In the genomic region with DNA sequence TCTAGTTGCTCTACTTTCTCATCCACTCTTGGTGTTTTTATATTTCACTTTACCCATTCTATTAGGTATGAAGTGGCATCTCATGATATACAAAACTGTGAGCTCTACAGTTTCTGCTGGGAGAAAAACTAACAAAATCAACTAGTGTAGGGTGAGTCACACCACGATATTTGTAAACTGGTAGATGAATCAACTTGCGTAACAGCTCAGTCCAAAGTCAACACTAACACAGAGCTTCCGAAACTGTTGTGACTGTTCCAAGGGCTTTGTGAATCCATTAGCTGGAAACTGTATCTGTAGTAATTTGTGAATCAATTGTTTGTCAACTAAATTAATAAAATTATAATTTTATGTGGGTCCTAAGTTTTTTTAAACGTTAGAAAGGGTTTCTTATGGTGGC, we compare ENCODE assay signal across 14 cellular contexts.
DNase-seq lines count a peak whose midpoint lies in the region; ATAC-seq, FAIRE-seq and TF ChIP-seq lines count a peak whose summit lies in the region.
"Had no signal": no experiment of that assay in that cellular context is flagged by ENCODE, and none has a peak within 500 bp of the region (broad histone marks: within the 10 kb centered on the region; RNA-seq: fewer than 3 reads in every experiment).

No MANE protein-coding gene starts in this region.

- DNase-seq in A172 (ENCODE audit: low spot score) (peak; percentile 66), HFFc6 (peak; percentile 81), astrocyte (ENCODE audit: low read depth) (peak; percentile 79), foreskin keratinocyte (peak; percentile 46 to 64), 8988T (no peak)
- no peak for DNase-seq in stimulated activated CD4-positive, alpha-beta T cell treated with anti-CD3 and anti-CD28 coated beads, Interleukin-4, amount 100 ng/mL, for 1 hour
- DNase-seq: anterior cingulate cortex, GF-D8, NCI-H1105, T-helper 9 cell had no signal

- no peak overlapping the region for H3K27ac Mint-ChIP-seq in HFFc6
- H3K27ac Mint-ChIP-seq in astrocyte (ENCODE audit: unreplicated experiment): no peak overlapping the region
- H3K27ac Mint-ChIP-seq: memory B cell, progenitor cell of endocrine pancreas had no signal

- no peak overlapping the region for H3K4me3 Mint-ChIP-seq in HFFc6
- no peak overlapping the region for H3K4me3 Mint-ChIP-seq in astrocyte (ENCODE audit: unreplicated experiment)
- H3K4me3 Mint-ChIP-seq: memory B cell had no signal

- H3K36me3 Mint-ChIP-seq in HFFc6 (ENCODE audit: low read depth) (no peaks in the 10 kb centered on the region), astrocyte (ENCODE audit: low read depth, unreplicated experiment) (peaks cover 2% of the 10 kb centered on the region)
- H3K36me3 Mint-ChIP-seq: memory B cell had no signal

- H3K4me1 ChIP-seq in astrocyte (ENCODE audit: insufficient read depth, low read length) (no peaks in the 10 kb centered on the region), foreskin keratinocyte (no peaks in the 10 kb centered on the region)

- H3K27me3 Mint-ChIP-seq in HFFc6 (ENCODE audit: insufficient read depth) (peaks cover 13% of the 10 kb centered on the region), astrocyte (ENCODE audit: low read depth, unreplicated experiment) (no peaks in the 10 kb centered on the region)

- no peak overlapping the region for H3K4me2 ChIP-seq in astrocyte (ENCODE audit: low read length)

- no peaks in the 10 kb centered on the region for H3K9me3 ChIP-seq in astrocyte (ENCODE audit: insufficient read depth, low read depth, low read length)

- no peak overlapping the region for H3K9ac ChIP-seq in astrocyte (ENCODE audit: low read length)

- no peaks in the 10 kb centered on the region for H3K9me3 Mint-ChIP-seq in HFFc6
- no peaks in the 10 kb centered on the region for H3K9me3 Mint-ChIP-seq in astrocyte (ENCODE audit: unreplicated experiment)
- H3K9me3 Mint-ChIP-seq: memory B cell had no signal

- peak; percentile 17 for FAIRE-seq in astrocyte (lab: Jason Lieb, UNC)

- no peaks in the 10 kb centered on the region for H3K27me3 ChIP-seq in astrocyte (ENCODE audit: insufficient read depth, low read length)
- H3K27me3 ChIP-seq in foreskin keratinocyte: no peaks in the 10 kb centered on the region

- no peaks in the 10 kb centered on the region for H3K79me2 ChIP-seq in astrocyte (ENCODE audit: insufficient read depth, low read length)

- ATAC-seq in foreskin keratinocyte (peak; percentile 70), HG02798 (IDR thresholded peaks at IDR 0.05; ENCODE audit: poor library complexity, unreplicated experiment) (no peak), HG02623 (IDR thresholded peaks at IDR 0.05; ENCODE audit: unreplicated experiment) (no peak)

- H3K4me1 Mint-ChIP-seq in HFFc6 (ENCODE audit: low read depth) (peaks cover 30% of the 10 kb centered on the region), astrocyte (ENCODE audit: low read depth, unreplicated experiment) (peaks cover 6% of the 10 kb centered on the region)

- H3K27ac ChIP-seq in astrocyte (ENCODE audit: low read depth, low read length): no peak overlapping the region
- H3K27ac ChIP-seq in foreskin keratinocyte: peak overlapping the region; percentile 22

- H3K36me3 ChIP-seq in astrocyte (ENCODE audit: insufficient read depth, low read length): no peaks in the 10 kb centered on the region

- no peak overlapping the region for H3K4me3 ChIP-seq in astrocyte (ENCODE audit: insufficient read depth, low read depth, low read length)

- TF ChIP-seq CTCF in HFFc6 (IDR thresholded peaks at IDR 0.05) (no peak), astrocyte (IDR thresholded peaks at IDR 0.05; ENCODE audit: insufficient read depth, low read depth, low read length) (no peak), foreskin keratinocyte (conservative IDR thresholded peaks at IDR 0.05) (no peak)

- no peak overlapping the region for H2AFZ ChIP-seq in astrocyte (ENCODE audit: low read depth, low read length)

- H4K20me1 ChIP-seq in astrocyte (ENCODE audit: insufficient read depth, low read length): no peaks in the 10 kb centered on the region

Comparison
In these comparisons a context has a peak if more than half of its experiments do, and no peak if none do; other contexts are left out.
1. DNase-seq: peak in A172 (single experiment), HFFc6 (single experiment), astrocyte (single experiment) and foreskin keratinocyte (2 of 2); none in 8988T (single experiment) and stimulated activated CD4-positive, alpha-beta T cell treated with anti-CD3 and anti-CD28 coated beads, Interleukin-4, amount 100 ng/mL, for 1 hour (single experiment).